19 cellular contexts compared by ENCODE assay signal in genomic region chr16:65318138-65318537, GRCh38.
DNase-seq lines count a peak whose midpoint lies in the region; ATAC-seq and TF ChIP-seq lines count a peak whose summit lies in the region.
"Had no signal": no experiment of that assay in that cellular context is flagged by ENCODE, and none has a peak within 500 bp of the region (broad histone marks: within the 10 kb centered on the region; RNA-seq: fewer than 3 reads in every experiment).

No MANE protein-coding gene starts in this region.

- H2BK15ac ChIP-seq in H9 (ENCODE audit: low read depth, low read length) = no peak overlapping the region

- H3K4me1 ChIP-seq in H9 (ENCODE audit: insufficient read depth, low read length) (peaks cover 6% of the 10 kb centered on the region; the same call in 1 of the 2 replicates), SJCRH30 (peaks cover 17% of the 10 kb centered on the region), foreskin keratinocyte (peaks cover 5% of the 10 kb centered on the region), mucosa of descending colon (ENCODE audit: low read depth) (no peaks in the 10 kb centered on the region)

- no peaks in the 10 kb centered on the region; a peak in 1 of 5 replicates for H3K9me3 Mint-ChIP-seq in H9
- H3K9me3 Mint-ChIP-seq in osteocyte (ENCODE audit: unreplicated experiment) = no peaks in the 10 kb centered on the region
- H3K9me3 Mint-ChIP-seq: activated naive CD8-positive, alpha-beta T cell treated with anti-CD3 and anti-CD28 coated beads, Interleukin-2, amount 10 ng/mL, durations not matched to agents 7 days and 5 days; activated T-helper 1 cell treated with anti-CD3 and anti-CD28 coated beads, Interleukin-12 subunit alpha, Interleukin-12 subunit beta, Interleukin-2, Interleukin-4 antibody, amounts not matched to agents 30 ng/mL and 10 ng/mL and 1 ng/mL, durations not matched to agents 14 hours and 24 hours and 36 hours had no signal

- H4K20me1 ChIP-seq in H9 (ENCODE audit: control insufficient read depth, insufficient read depth, insufficient read length) = no peaks in the 10 kb centered on the region

- H3K4me3 Mint-ChIP-seq in H9 (peak overlapping the region; percentile 25 to 61; a peak in 3 of 5 replicates), osteocyte (ENCODE audit: unreplicated experiment) (no peak overlapping the region)
- H3K4me3 Mint-ChIP-seq: activated naive CD8-positive, alpha-beta T cell treated with anti-CD3 and anti-CD28 coated beads, Interleukin-2, amount 10 ng/mL, durations not matched to agents 7 days and 5 days; activated T-helper 1 cell treated with anti-CD3 and anti-CD28 coated beads, Interleukin-12 subunit alpha, Interleukin-12 subunit beta, Interleukin-2, Interleukin-4 antibody, amounts not matched to agents 30 ng/mL and 10 ng/mL and 1 ng/mL, durations not matched to agents 14 hours and 24 hours and 36 hours; T-cell had no signal

- no peak overlapping the region for H3K18ac ChIP-seq in H9 (ENCODE audit: insufficient read length, low read depth, low read length)

- peaks cover 3% of the 10 kb centered on the region for H3K23me2 ChIP-seq in H9 (ENCODE audit: insufficient read length, low read depth, low read length, poor library complexity, severe bottlenecking)

- WGBS in H9 (ENCODE audit: extremely low coverage, insufficient read length, low lambda C conversion rate) = no CpG with 5 or more reads among the region's 9 CpGs

- H3K27ac Mint-ChIP-seq in H9 (peak overlapping the region in 2 of 3 experiments; percentile 11 to 94; a peak in 3 of 7 replicates), osteocyte (ENCODE audit: unreplicated experiment) (peak overlapping the region; percentile 43)
- H3K27ac Mint-ChIP-seq: activated naive CD8-positive, alpha-beta T cell treated with anti-CD3 and anti-CD28 coated beads, Interleukin-2, amount 10 ng/mL, durations not matched to agents 7 days and 5 days; activated T-helper 1 cell treated with anti-CD3 and anti-CD28 coated beads, Interleukin-12 subunit alpha, Interleukin-12 subunit beta, Interleukin-2, Interleukin-4 antibody, amounts not matched to agents 30 ng/mL and 10 ng/mL and 1 ng/mL, durations not matched to agents 14 hours and 24 hours and 36 hours; T-cell had no signal

- peak; percentile 42 for DNase-seq in H9
- peak; percentile 71 to 77 for DNase-seq in SJCRH30
- peak; percentile 46 to 64 for DNase-seq in foreskin keratinocyte
- no peak for DNase-seq in osteocyte (ENCODE audit: extremely low spot score, unreplicated experiment)
- no peak for DNase-seq in superior temporal gyrus (ENCODE audit: extremely low spot score)
- no peak for DNase-seq in middle frontal gyrus (ENCODE audit: extremely low spot score, low spot score)
- DNase-seq in mucosa of descending colon = no peak
- DNase-seq: activated naive CD8-positive, alpha-beta T cell treated with anti-CD3 and anti-CD28 coated beads, Interleukin-2, amount 10 ng/mL, durations not matched to agents 7 days and 5 days; central memory CD4-positive, alpha-beta T cell; effector CD4-positive, alpha-beta T cell; heart right ventricle; left cardiac atrium; MV-4-11; stimulated activated CD4-positive, alpha-beta T cell treated with anti-CD3 and anti-CD28 coated beads, Interleukin-2, amount 100 ng/mL, for 48 hours; T-cell had no signal

- no peak overlapping the region for H2AFZ ChIP-seq in H9 (ENCODE audit: low read length)

- H3K9me3 ChIP-seq in H9 (ENCODE audit: control insufficient read depth, low read depth, low read length) (no peaks in the 10 kb centered on the region), SJCRH30 (replicated peaks) (0 out of 2 replicates have a peak, but pooled peaks cover 5% of the 10 kb centered on the region), mucosa of descending colon (no peaks in the 10 kb centered on the region)

- H3K79me2 ChIP-seq in H9 (ENCODE audit: insufficient read depth, low read length) = no peaks in the 10 kb centered on the region

- no peak overlapping the region for H2BK5ac ChIP-seq in H9 (ENCODE audit: insufficient read length, low read length)

- H3K23ac ChIP-seq in H9 (ENCODE audit: insufficient read length, low read depth, low read length) = no peak overlapping the region

- no peak overlapping the region for H3K14ac ChIP-seq in H9 (ENCODE audit: insufficient read depth, low read length)

- peaks cover 24% of the 10 kb centered on the region for H3K27me3 Mint-ChIP-seq in H9 (ENCODE audit: low read depth)
- H3K27me3 Mint-ChIP-seq in osteocyte (ENCODE audit: unreplicated experiment) = no peaks in the 10 kb centered on the region
- H3K27me3 Mint-ChIP-seq: activated naive CD8-positive, alpha-beta T cell treated with anti-CD3 and anti-CD28 coated beads, Interleukin-2, amount 10 ng/mL, durations not matched to agents 7 days and 5 days; T-cell had no signal

- H2BK12ac ChIP-seq in H9 (ENCODE audit: insufficient read length, low read depth, low read length) = no peak overlapping the region

- H2BK20ac ChIP-seq in H9 (ENCODE audit: low read depth, low read length, poor library complexity, severe bottlenecking) = no peak overlapping the region

- no peak overlapping the region for H3K4ac ChIP-seq in H9 (ENCODE audit: low read depth, low read length)

- no peak overlapping the region for H2BK120ac ChIP-seq in H9 (ENCODE audit: low read depth, low read length, poor library complexity, severe bottlenecking)

- no peaks in the 10 kb centered on the region for H3K79me1 ChIP-seq in H9 (ENCODE audit: insufficient read depth, low read depth, low read length, poor library complexity, severe bottlenecking)

- intact Hi-C loops in mucosa of descending colon (cut with DNase I, micrococcal nuclease) = no loop called here

- H3K27ac ChIP-seq in H9 (ENCODE audit: insufficient read length, low read depth, low read length) (no peak overlapping the region), SJCRH30 (peak overlapping the region; percentile 17; the same call in 1 of the 2 replicates), foreskin keratinocyte (no peak overlapping the region)
- H3K27ac ChIP-seq: heart right ventricle, VCaP had no signal

- H3K4me3 ChIP-seq in SJCRH30 (no peak overlapping the region), mucosa of descending colon (no peak overlapping the region)
- H3K4me3 ChIP-seq: GM12878, heart right ventricle, K562 had no signal

- no peak for TF ChIP-seq CTCF in H9 (conservative IDR thresholded peaks at IDR 0.05)
- TF ChIP-seq CTCF in foreskin keratinocyte (conservative IDR thresholded peaks at IDR 0.05) = no peak
- no peak for TF ChIP-seq CTCF in osteocyte (IDR thresholded peaks at IDR 0.05)
- TF ChIP-seq CTCF in mucosa of descending colon (IDR thresholded peaks at IDR 0.05) = no peak

- no peak overlapping the region for H2AK5ac ChIP-seq in H9 (ENCODE audit: insufficient read length, low read length)

- ATAC-seq in foreskin keratinocyte = peak; percentile 34
- ATAC-seq in mucosa of descending colon = no peak
- ATAC-seq: GM12878, heart right ventricle, K562, left cardiac atrium, T-cell had no signal

- H3K9ac ChIP-seq in H9 (ENCODE audit: extremely low read depth, insufficient read length, low read length) = no peak overlapping the region

- H3K56ac ChIP-seq in H9 (ENCODE audit: insufficient read length, low read depth, low read length) = no peak overlapping the region

- no peaks in the 10 kb centered on the region for H3K27me3 ChIP-seq in H9 (ENCODE audit: insufficient read depth, low read length)
- no peaks in the 10 kb centered on the region for H3K27me3 ChIP-seq in SJCRH30
- H3K27me3 ChIP-seq in foreskin keratinocyte = no peaks in the 10 kb centered on the region
- H3K27me3 ChIP-seq: heart right ventricle had no signal

- H4K8ac ChIP-seq in H9 (replicated peaks; ENCODE audit: insufficient read length, low read depth, low read length) = no peak overlapping the region

- no peak overlapping the region for H4K91ac ChIP-seq in H9 (ENCODE audit: insufficient read length, low read depth, low read length)

- peak overlapping the region; percentile 46 for H3K4me2 ChIP-seq in H9 (ENCODE audit: insufficient read depth, insufficient read length, low read length)

- H3T11ph ChIP-seq in H9 (ENCODE audit: low read length) = no peak overlapping the region

- H3K36me3 Mint-ChIP-seq in H9 (ENCODE audit: insufficient read depth in 1 of 3, low read depth in 3 of 3) (no peaks in the 10 kb centered on the region), osteocyte (ENCODE audit: unreplicated experiment) (no peaks in the 10 kb centered on the region)
- H3K36me3 Mint-ChIP-seq: activated naive CD8-positive, alpha-beta T cell treated with anti-CD3 and anti-CD28 coated beads, Interleukin-2, amount 10 ng/mL, durations not matched to agents 7 days and 5 days; T-cell had no signal

- H4K5ac ChIP-seq in H9 (ENCODE audit: insufficient read length, low read depth, low read length) = no peak overlapping the region

- H3K36me3 ChIP-seq in SJCRH30 = no peaks in the 10 kb centered on the region
- no peaks in the 10 kb centered on the region for H3K36me3 ChIP-seq in mucosa of descending colon (ENCODE audit: low read depth)
- H3K36me3 ChIP-seq: heart right ventricle had no signal

- H3K4me1 Mint-ChIP-seq in H9 (peaks cover 18 to 26% of the 10 kb centered on the region in 2 experiments), osteocyte (ENCODE audit: unreplicated experiment) (peaks cover 33% of the 10 kb centered on the region)
- H3K4me1 Mint-ChIP-seq: activated naive CD8-positive, alpha-beta T cell treated with anti-CD3 and anti-CD28 coated beads, Interleukin-2, amount 10 ng/mL, durations not matched to agents 7 days and 5 days; T-cell had no signal

Comparison
In these comparisons a context has a peak if more than half of its experiments do, and no peak if none do; other contexts are left out.
1. DNase-seq: peak in H9 (single experiment), SJCRH30 (2 of 2) and foreskin keratinocyte (2 of 2); none in osteocyte (single experiment), superior temporal gyrus (single experiment), middle frontal gyrus (single experiment) and mucosa of descending colon (0 of 3).